In genomic region chr5:139709587-139710369, GRCh38 we compare ENCODE assay signal across 8 cellular contexts.
DNase-seq lines count a peak whose midpoint lies in the region; ATAC-seq and TF ChIP-seq lines count a peak whose summit lies in the region.

No MANE protein-coding gene starts in this region.

- H3K9me3 ChIP-seq in HUES6 (ENCODE audit: control insufficient read depth, insufficient read depth, low read depth, low read length): no peaks in the 10 kb centered on the region
- H3K9me3 ChIP-seq in left ventricle myocardium inferior (replicated peaks): no peaks in the 10 kb centered on the region
- H3K9me3 ChIP-seq in gastrocnemius medialis: no peaks in the 10 kb centered on the region
- no peaks in the 10 kb centered on the region for H3K9me3 ChIP-seq in uterus

- TF ChIP-seq POLR2A in gastrocnemius medialis (IDR thresholded peaks at IDR 0.05) (peak in 1 of 2 donors; percentile 1), uterus (IDR thresholded peaks at IDR 0.05) (no peak)

- H3K36me3 ChIP-seq in HUES6 (ENCODE audit: control insufficient read depth, insufficient read depth, low read length) (no peaks in the 10 kb centered on the region), left ventricle myocardium inferior (no peaks in the 10 kb centered on the region), gastrocnemius medialis (no peaks in the 10 kb centered on the region), uterus (no peaks in the 10 kb centered on the region)

- H3K4me3 ChIP-seq in HUES6 (ENCODE audit: low read depth, low read length) (peak overlapping the region; percentile 61), left ventricle myocardium inferior (peak overlapping the region; percentile 73), gastrocnemius medialis (peak overlapping the region; percentile 38 to 60 (median 50)), uterus (peak overlapping the region in 1 of 2 donors; percentile 10)

- in situ Hi-C loops in gastrocnemius medialis (cut with MboI; ENCODE audit: low sequenced_read_pairs in 4 of 4): loop anchor here in 2 of 4 donors (5.0 to 10.0 kb wide), 2 partner anchors 53 to 55 kb away; no protein-coding TSS in a partner anchor
- in situ Hi-C loops in ACHN (cut with HindIII; ENCODE audit: low pct_ligation_motif_present, low pct_unique_long_range_greater_than_20kb, low sequenced_read_pairs): no loop called here

- no peak for ATAC-seq in gastrocnemius medialis

- H3K27ac ChIP-seq in HUES6 (ENCODE audit: low read depth, low read length) (peak overlapping the region; percentile 73; the same call in 1 of the 2 replicates), left ventricle myocardium inferior (replicated peaks) (peak overlapping the region; percentile 87), gastrocnemius medialis (peak overlapping the region; percentile 44 to 65 (median 54)), uterus (peak overlapping the region in 1 of 2 donors; percentile 47)

- peaks cover 14% of the 10 kb centered on the region for H3K27me3 ChIP-seq in HUES6 (ENCODE audit: control insufficient read depth, insufficient read depth, low read length)
- H3K27me3 ChIP-seq in left ventricle myocardium inferior (ENCODE audit: low read depth): no peaks in the 10 kb centered on the region
- peaks cover 0 to 17% (median 4%) of the 10 kb centered on the region in 3 donors for H3K27me3 ChIP-seq in gastrocnemius medialis
- no peaks in the 10 kb centered on the region for H3K27me3 ChIP-seq in uterus

- H3K4me1 ChIP-seq in HUES6 (ENCODE audit: control insufficient read depth, insufficient read depth, low read length) (peaks cover 51% of the 10 kb centered on the region), left ventricle myocardium inferior (peaks cover 46% of the 10 kb centered on the region), gastrocnemius medialis (peaks cover 8 to 25% of the 10 kb centered on the region in 2 donors), uterus (peaks cover 0 to 11% of the 10 kb centered on the region in 2 donors)

- peak; percentile 60 for DNase-seq in activated CD8-positive, alpha-beta memory T cell treated with anti-CD3 and anti-CD28 coated beads, Interleukin-2, amount 50 U/mL, for 48 hours
- DNase-seq in left ventricle myocardium inferior (peak; percentile 47), gastrocnemius medialis (no peak), ACHN (no peak), GM19240 (ENCODE audit: insufficient read length, low spot score) (no peak), NCI-H2029 (lab: John Stamatoyannopoulos, UW) (no peak), uterus (no peak)

- peak overlapping the region; percentile 93 for H3K9ac ChIP-seq in HUES6 (ENCODE audit: low read length)

- intact Hi-C loops in left ventricle myocardium inferior (cut with micrococcal nuclease) (no loop called here), gastrocnemius medialis (cut with DNase I; ENCODE audit: low total_unique reads) (no loop called here), uterus (cut with DNase I; ENCODE audit: low total_unique reads) (no loop called here)

- TF ChIP-seq CTCF in left ventricle myocardium inferior (IDR thresholded peaks at IDR 0.05; ENCODE audit: borderline replicate concordance): no peak
- TF ChIP-seq CTCF in gastrocnemius medialis (IDR thresholded peaks at IDR 0.05 in 4 of 5, conservative IDR thresholded peaks at IDR 0.05 in 1 of 5): no peak
- no peak for TF ChIP-seq CTCF in uterus (IDR thresholded peaks at IDR 0.05)

Comparison
In these comparisons a context has a peak if more than half of its experiments do, and no peak if none do; other contexts are left out.
1. DNase-seq: peak in activated CD8-positive, alpha-beta memory T cell treated with anti-CD3 and anti-CD28 coated beads, Interleukin-2, amount 50 U/mL, for 48 hours (single experiment) and left ventricle myocardium inferior (single experiment); none in gastrocnemius medialis (0 of 2), ACHN (single experiment), GM19240 (single experiment), NCI-H2029 (single experiment) and uterus (0 of 2).